Comparison of ENCODE assay signal across 1 cellular context in genomic region chrX:1416965-1417760, GRCh38.
TF ChIP-seq lines count a peak whose summit lies in the region.

No MANE protein-coding gene starts in this region.

TF ChIP-seq in GM12878, 131 proteins besides CTCF, POLR2A, EP300 and RAD21:
- 0 out of 2 replicates have a peak, but pooled peaks have one; percentile 18 for TF ChIP-seq HDGF (IDR thresholded peaks at IDR 0.05)
- no peak for TF ChIP-seq CHD2 (IDR thresholded peaks at IDR 0.05; ENCODE audit: borderline replicate concordance, low read depth, low read length)
TF ChIP-seq in GM12878: peak in this region for 1.
